In genomic region chr4:169341490-169341889, GRCh38 we compare ENCODE assay signal across 13 cellular contexts.
A peak's percentile ranks its signal among the peaks of the same experiment; 100 is the strongest.
DNase-seq lines count a peak whose midpoint lies in the region; ATAC-seq, FAIRE-seq and TF ChIP-seq lines count a peak whose summit lies in the region.
"Had no signal": no experiment of that assay in that cellular context is flagged by ENCODE, and none has a peak within 500 bp of the region (broad histone marks: within the 10 kb centered on the region; RNA-seq: fewer than 3 reads in every experiment).

No MANE protein-coding gene starts in this region.

- H3K36me3 Mint-ChIP-seq in astrocyte (ENCODE audit: low read depth, unreplicated experiment): peaks cover 2% of the 10 kb centered on the region
- H3K36me3 Mint-ChIP-seq: activated CD8-positive, alpha-beta memory T cell treated with anti-CD3 and anti-CD28 coated beads, Interleukin-2, amount 10 ng/mL, durations not matched to agents 7 days and 5 days had no signal

- H4K20me1 ChIP-seq in astrocyte (ENCODE audit: insufficient read depth, low read length): no peaks in the 10 kb centered on the region

- FAIRE-seq in astrocyte (lab: Jason Lieb, UNC): no peak
- FAIRE-seq: A204.1 had no signal

- H3K36me3 ChIP-seq in astrocyte (ENCODE audit: insufficient read depth, low read length): no peaks in the 10 kb centered on the region

- H2AFZ ChIP-seq in astrocyte (ENCODE audit: low read depth, low read length): no peak overlapping the region

- H3K4me3 ChIP-seq in astrocyte (ENCODE audit: insufficient read depth, low read depth, low read length): no peak overlapping the region

- H3K27ac Mint-ChIP-seq in stimulated activated naive CD8-positive, alpha-beta T cell treated with anti-CD3 and anti-CD28 coated beads, Interleukin-15, amount 100 ng/mL, for 72 hours: no peak overlapping the region
- H3K27ac Mint-ChIP-seq in astrocyte (ENCODE audit: unreplicated experiment): no peak overlapping the region
- H3K27ac Mint-ChIP-seq: activated CD8-positive, alpha-beta memory T cell treated with anti-CD3 and anti-CD28 coated beads, Interleukin-2, amount 10 ng/mL, durations not matched to agents 7 days and 5 days; T-helper 1 cell treated with Interleukin-12 subunit alpha and Interleukin-12 subunit beta and Interleukin-4 antibody, amounts not matched to agents 30 μg/mL and 1 μg/mL, for 36 hours had no signal

- no peaks in the 10 kb centered on the region for H3K9me3 Mint-ChIP-seq in stimulated activated naive CD8-positive, alpha-beta T cell treated with anti-CD3 and anti-CD28 coated beads, Interleukin-15, amount 100 ng/mL, for 72 hours
- no peaks in the 10 kb centered on the region for H3K9me3 Mint-ChIP-seq in astrocyte (ENCODE audit: unreplicated experiment)

- H3K4me3 Mint-ChIP-seq in stimulated activated naive CD8-positive, alpha-beta T cell treated with anti-CD3 and anti-CD28 coated beads, Interleukin-15, amount 100 ng/mL, for 72 hours: no peak overlapping the region
- H3K4me3 Mint-ChIP-seq in astrocyte (ENCODE audit: unreplicated experiment): no peak overlapping the region
- H3K4me3 Mint-ChIP-seq: activated CD8-positive, alpha-beta memory T cell treated with anti-CD3 and anti-CD28 coated beads, Interleukin-2, amount 10 ng/mL, durations not matched to agents 7 days and 5 days; T-helper 1 cell treated with Interleukin-12 subunit alpha and Interleukin-12 subunit beta and Interleukin-4 antibody, amounts not matched to agents 30 μg/mL and 1 μg/mL, for 36 hours had no signal

- no peak for TF ChIP-seq CTCF in astrocyte (IDR thresholded peaks at IDR 0.05; ENCODE audit: insufficient read depth, low read depth, low read length)

- H3K9me3 ChIP-seq in astrocyte (ENCODE audit: insufficient read depth, low read depth, low read length): no peaks in the 10 kb centered on the region

- DNase-seq in stimulated activated naive CD8-positive, alpha-beta T cell treated with anti-CD3 and anti-CD28 coated beads, Interleukin-15, Interleukin-2, amounts not matched to agents 100 U/mL and 50 U/mL, for 24 hours: no peak
- no peak for DNase-seq in stimulated activated naive CD8-positive, alpha-beta T cell treated with anti-CD3 and anti-CD28 coated beads, Interleukin-15, amount 100 ng/mL, for 72 hours
- DNase-seq in astrocyte (ENCODE audit: low read depth) (peak; percentile 98), NCI-H187 treated with DMSO at 0.1 percent for 48 hours (lab: John Stamatoyannopoulos, UW) (no peak), SHP77 (lab: John Stamatoyannopoulos, UW) (no peak), putamen (ENCODE audit: low spot score) (no peak)
- DNase-seq: activated CD8-positive, alpha-beta memory T cell treated with anti-CD3 and anti-CD28 coated beads, Interleukin-2, amount 10 ng/mL, durations not matched to agents 7 days and 5 days; NCI-H146; stimulated activated CD4-positive, alpha-beta T cell treated with anti-CD3 and anti-CD28 coated beads, Interleukin-4, amount 100 ng/mL, for 1 hour had no signal

- H3K9ac ChIP-seq in astrocyte (ENCODE audit: low read length): peak overlapping the region; percentile 38

- H3K27ac ChIP-seq in astrocyte (ENCODE audit: low read depth, low read length): peak overlapping the region; percentile 41
- peak overlapping the region; percentile 47 for H3K27ac ChIP-seq in temporal lobe (ENCODE audit: low read depth, low read length)

- no peaks in the 10 kb centered on the region for H3K79me2 ChIP-seq in astrocyte (ENCODE audit: insufficient read depth, low read length)

- H3K27me3 ChIP-seq in astrocyte (ENCODE audit: insufficient read depth, low read length): no peaks in the 10 kb centered on the region

- no peaks in the 10 kb centered on the region for H3K4me1 Mint-ChIP-seq in stimulated activated naive CD8-positive, alpha-beta T cell treated with anti-CD3 and anti-CD28 coated beads, Interleukin-15, amount 100 ng/mL, for 72 hours
- H3K4me1 Mint-ChIP-seq in astrocyte (ENCODE audit: low read depth, unreplicated experiment): peaks cover 25% of the 10 kb centered on the region
- H3K4me1 Mint-ChIP-seq: activated CD8-positive, alpha-beta memory T cell treated with anti-CD3 and anti-CD28 coated beads, Interleukin-2, amount 10 ng/mL, durations not matched to agents 7 days and 5 days had no signal

- peak overlapping the region; percentile 59 for H3K4me2 ChIP-seq in astrocyte (ENCODE audit: low read length)

- H3K4me1 ChIP-seq in astrocyte (ENCODE audit: insufficient read depth, low read length): peaks cover 46% of the 10 kb centered on the region

- no peaks in the 10 kb centered on the region for H3K27me3 Mint-ChIP-seq in stimulated activated naive CD8-positive, alpha-beta T cell treated with anti-CD3 and anti-CD28 coated beads, Interleukin-15, amount 100 ng/mL, for 72 hours
- no peaks in the 10 kb centered on the region for H3K27me3 Mint-ChIP-seq in astrocyte (ENCODE audit: low read depth, unreplicated experiment)
- H3K27me3 Mint-ChIP-seq: activated CD8-positive, alpha-beta memory T cell treated with anti-CD3 and anti-CD28 coated beads, Interleukin-2, amount 10 ng/mL, durations not matched to agents 7 days and 5 days had no signal

- peak; percentile 60 for ATAC-seq in stimulated activated naive CD8-positive, alpha-beta T cell treated with anti-CD3 and anti-CD28 coated beads, Interleukin-15, Interleukin-2, amounts not matched to agents 100 U/mL and 50 U/mL, for 24 hours
- ATAC-seq in stimulated activated naive CD8-positive, alpha-beta T cell treated with anti-CD3 and anti-CD28 coated beads, Interleukin-15, amount 100 ng/mL, for 72 hours: no peak
- ATAC-seq in HG02870 (IDR thresholded peaks at IDR 0.05; ENCODE audit: unreplicated experiment): peak; percentile 80
- ATAC-seq: activated CD8-positive, alpha-beta memory T cell treated with anti-CD3 and anti-CD28 coated beads, Interleukin-2, amount 10 ng/mL, durations not matched to agents 7 days and 5 days had no signal
